In genomic region chr10:4329237-4329636, GRCh38 we compare ENCODE assay signal across 6 cellular contexts.
"Had no signal": no experiment of that assay in that cellular context is flagged by ENCODE, and none has a peak within 500 bp of the region (broad histone marks: within the 10 kb centered on the region; RNA-seq: fewer than 3 reads in every experiment).

No MANE protein-coding gene starts in this region.

- H3K4me3 ChIP-seq: GM23338 had no signal

- DNase-seq: H9, HCEC 1CT had no signal

- H3K27ac ChIP-seq: HL-60 had no signal

- H3K4me1 Mint-ChIP-seq: GM23338, H9, IgD-negative memory B cell had no signal

- ATAC-seq: GM23338, HepG2 had no signal

- H3K27ac Mint-ChIP-seq: GM23338, H9 had no signal

- H3K4me3 Mint-ChIP-seq: GM23338, H9 had no signal

- H3K9me3 Mint-ChIP-seq: GM23338, H9 had no signal
